Comparison of ENCODE assay signal across 12 cellular contexts in genomic region chr22:25566812-25567211, GRCh38. TPM values are rescaled to one million over a fixed set of nuclear protein-coding genes. Genes with fewer than 3 reads are reported as not detected.
DNase-seq lines count a peak whose midpoint lies in the region; ATAC-seq and TF ChIP-seq lines count a peak whose summit lies in the region.
"Had no signal": no experiment of that assay in that cellular context is flagged by ENCODE, and none has a peak within 500 bp of the region (broad histone marks: within the 10 kb centered on the region; RNA-seq: fewer than 3 reads in every experiment).

No MANE protein-coding gene starts in this region.

- peaks cover 6% of the 10 kb centered on the region for H3K4me1 ChIP-seq in ovary (ENCODE audit: insufficient read depth)
- H3K4me1 ChIP-seq in CD8-positive, alpha-beta memory T cell (ENCODE audit: insufficient read depth, low read length) = peaks cover 13% of the 10 kb centered on the region

- H3K36me3 ChIP-seq in ovary = no peaks in the 10 kb centered on the region
- H3K36me3 ChIP-seq in CD8-positive, alpha-beta memory T cell (ENCODE audit: insufficient read depth, low read length) = no peaks in the 10 kb centered on the region
- H3K36me3 ChIP-seq: heart right ventricle had no signal

- no peaks in the 10 kb centered on the region for H3K9me3 ChIP-seq in ovary
- no peaks in the 10 kb centered on the region for H3K9me3 ChIP-seq in CD8-positive, alpha-beta memory T cell (ENCODE audit: low read length)
- H3K9me3 ChIP-seq: heart right ventricle, testis had no signal

- DNase-seq in activated CD4-positive, alpha-beta T cell treated with anti-CD3 and anti-CD28 coated beads, Interleukin-2, amount 10 ng/mL, durations not matched to agents 7 days and 5 days = no peak
- DNase-seq in activated CD4-positive, alpha-beta T cell treated with anti-CD3 and anti-CD28 coated beads, Interleukin-2, amount 50 U/mL, for 48 hours = no peak
- DNase-seq in NAMALWA (ENCODE audit: low spot score) (peak; percentile 62), ovary (no peak)
- no peak for DNase-seq in stimulated activated naive B cell treated with anti-CD40 and anti-IgM and Interleukin-4, amounts not matched to agents 10 μg/mL and 1 μg/mL and 100 μg/mL, for 72 hours
- no peak for DNase-seq in CD8-positive, alpha-beta memory T cell
- DNase-seq: effector CD8-positive, alpha-beta T cell; heart right ventricle; NCI-H510A; testis had no signal

- intact Hi-C loops in ovary (cut with DNase I) = no loop called here

- 85 to 94% (median 90%) methylated on average over 1 of the region's 1 CpG for WGBS in ovary, 3 donors

- no peak overlapping the region for H3K4me3 ChIP-seq in ovary
- no peak overlapping the region for H3K4me3 ChIP-seq in CD8-positive, alpha-beta memory T cell (ENCODE audit: low read length)
- H3K4me3 ChIP-seq: testis had no signal

- peaks cover 26% of the 10 kb centered on the region for H3K36me3 Mint-ChIP-seq in activated CD4-positive, alpha-beta T cell treated with anti-CD3 and anti-CD28 coated beads, Interleukin-2, amount 10 ng/mL, durations not matched to agents 7 days and 5 days (ENCODE audit: low read depth)
- H3K36me3 Mint-ChIP-seq in brain = peaks cover 6% of the 10 kb centered on the region
- H3K36me3 Mint-ChIP-seq in stimulated activated naive B cell treated with anti-CD40 and anti-IgM and Interleukin-4, amounts not matched to agents 10 μg/mL and 1 μg/mL and 100 μg/mL, for 72 hours = peaks cover 13 to 26% of the 10 kb centered on the region in 2 donors
- peaks cover 0 to 6% (median 2%) of the 10 kb centered on the region in 3 donors for H3K36me3 Mint-ChIP-seq in CD8-positive, alpha-beta memory T cell

- no peaks in the 10 kb centered on the region for H3K27me3 ChIP-seq in ovary
- no peaks in the 10 kb centered on the region for H3K27me3 ChIP-seq in CD8-positive, alpha-beta memory T cell (ENCODE audit: insufficient read depth, low read length, poor library complexity, severe bottlenecking)
- H3K27me3 ChIP-seq: testis had no signal

- POLR2A ChIA-PET in activated CD4-positive, alpha-beta T cell treated with anti-CD3 and anti-CD28 coated beads, Interleukin-2, amount 10 ng/mL, durations not matched to agents 7 days and 5 days (lab: Charles Lee) = no interaction called here
- POLR2A ChIA-PET in CD8-positive, alpha-beta memory T cell (lab: Charles Lee) = no interaction called here

- peaks cover 72% of the 10 kb centered on the region for H3K4me1 Mint-ChIP-seq in activated CD4-positive, alpha-beta T cell treated with anti-CD3 and anti-CD28 coated beads, Interleukin-2, amount 10 ng/mL, durations not matched to agents 7 days and 5 days
- H3K4me1 Mint-ChIP-seq in brain = peaks cover 75% of the 10 kb centered on the region
- H3K4me1 Mint-ChIP-seq in stimulated activated naive B cell treated with anti-CD40 and anti-IgM and Interleukin-4, amounts not matched to agents 10 μg/mL and 1 μg/mL and 100 μg/mL, for 72 hours = peaks cover 28 to 68% of the 10 kb centered on the region in 2 donors
- H3K4me1 Mint-ChIP-seq in CD8-positive, alpha-beta memory T cell = peaks cover 19 to 29% (median 25%) of the 10 kb centered on the region in 3 donors

- peak overlapping the region; percentile 96 for H3K4me3 Mint-ChIP-seq in activated CD4-positive, alpha-beta T cell treated with anti-CD3 and anti-CD28 coated beads, Interleukin-2, amount 10 ng/mL, durations not matched to agents 7 days and 5 days
- H3K4me3 Mint-ChIP-seq in brain = peak overlapping the region; percentile 88 to 99 (median 96)
- peak overlapping the region; percentile 94 to 99 for H3K4me3 Mint-ChIP-seq in stimulated activated naive B cell treated with anti-CD40 and anti-IgM and Interleukin-4, amounts not matched to agents 10 μg/mL and 1 μg/mL and 100 μg/mL, for 72 hours
- H3K4me3 Mint-ChIP-seq in CD8-positive, alpha-beta memory T cell = peak overlapping the region in 2 of 7 donors; percentile 91 to 94

- TF ChIP-seq CTCF in brain (conservative IDR thresholded peaks at IDR 0.05) (no peak), ovary (IDR thresholded peaks at IDR 0.05) (no peak)

- peak overlapping the region; percentile 43 for H3K27ac Mint-ChIP-seq in activated CD4-positive, alpha-beta T cell treated with anti-CD3 and anti-CD28 coated beads, Interleukin-2, amount 10 ng/mL, durations not matched to agents 7 days and 5 days
- peak overlapping the region in 2 of 5 experiments; percentile 78 to 85 for H3K27ac Mint-ChIP-seq in brain
- peak overlapping the region; percentile 90 for H3K27ac Mint-ChIP-seq in stimulated activated naive B cell treated with anti-CD40 and anti-IgM and Interleukin-4, amounts not matched to agents 10 μg/mL and 1 μg/mL and 100 μg/mL, for 72 hours
- no peak overlapping the region for H3K27ac Mint-ChIP-seq in CD8-positive, alpha-beta memory T cell

- H3K27ac ChIP-seq in ovary = no peak overlapping the region
- H3K27ac ChIP-seq in CD8-positive, alpha-beta memory T cell (ENCODE audit: low read depth, low read length) = no peak overlapping the region
- H3K27ac ChIP-seq: testis had no signal

- no peak for TF ChIP-seq POLR2A in ovary (IDR thresholded peaks at IDR 0.05)

- peak; percentile 44 to 52 for ATAC-seq in stimulated activated naive B cell treated with anti-CD40 and anti-IgM and Interleukin-4, amounts not matched to agents 10 μg/mL and 1 μg/mL and 100 μg/mL, for 72 hours (replicated peaks)
- ATAC-seq in GM21515 (IDR thresholded peaks at IDR 0.05; ENCODE audit: unreplicated experiment) = no peak

- CTCF ChIA-PET in activated CD4-positive, alpha-beta T cell treated with anti-CD3 and anti-CD28 coated beads, Interleukin-2, amount 10 ng/mL, durations not matched to agents 7 days and 5 days (lab: Charles Lee) = interaction anchor here (3.0 kb wide), 1 partner anchor 12 kb away, joined by 10 read pairs; no protein-coding TSS in a partner anchor
- CTCF ChIA-PET in CD8-positive, alpha-beta memory T cell (lab: Charles Lee) = no interaction called here

- no peak for TF ChIP-seq EP300 in ovary (IDR thresholded peaks at IDR 0.05)

- peaks cover 3% of the 10 kb centered on the region for H3K27me3 Mint-ChIP-seq in activated CD4-positive, alpha-beta T cell treated with anti-CD3 and anti-CD28 coated beads, Interleukin-2, amount 10 ng/mL, durations not matched to agents 7 days and 5 days
- H3K27me3 Mint-ChIP-seq in brain = peaks cover 5% of the 10 kb centered on the region
- H3K27me3 Mint-ChIP-seq in stimulated activated naive B cell treated with anti-CD40 and anti-IgM and Interleukin-4, amounts not matched to agents 10 μg/mL and 1 μg/mL and 100 μg/mL, for 72 hours = no peaks in the 10 kb centered on the region
- peaks cover 9 to 23% of the 10 kb centered on the region in 2 donors for H3K27me3 Mint-ChIP-seq in CD8-positive, alpha-beta memory T cell

- peaks cover 1% of the 10 kb centered on the region for H3K9me3 Mint-ChIP-seq in activated CD4-positive, alpha-beta T cell treated with anti-CD3 and anti-CD28 coated beads, Interleukin-2, amount 10 ng/mL, durations not matched to agents 7 days and 5 days
- no peaks in the 10 kb centered on the region for H3K9me3 Mint-ChIP-seq in brain
- H3K9me3 Mint-ChIP-seq in stimulated activated naive B cell treated with anti-CD40 and anti-IgM and Interleukin-4, amounts not matched to agents 10 μg/mL and 1 μg/mL and 100 μg/mL, for 72 hours = no peaks in the 10 kb centered on the region
- H3K9me3 Mint-ChIP-seq in CD8-positive, alpha-beta memory T cell = no peaks in the 10 kb centered on the region

RNA-seq across cellular contexts. Expression of gene GRK3, which starts 2.3 kb away (rescaled TPM):
- total RNA-seq in activated CD4-positive, alpha-beta T cell treated with anti-CD3 and anti-CD28 coated beads, Interleukin-2, amount 10 ng/mL, durations not matched to agents 7 days and 5 days = 10 to 100 TPM; 23.4 to 24.2 TPM
- 2.5 TPM for polyA plus RNA-seq in brain (ENCODE audit: insufficient read depth, low read depth, low replicate concordance)
- total RNA-seq in ovary = 10 to 100 TPM in 4 of 7 donors, 1 to 10 TPM in 3; 3.6 to 14.8 (median 10.5) TPM
- polyA plus RNA-seq in ovary = 1 to 10 TPM; 1.0 to 9.4 TPM
- total RNA-seq in CD8-positive, alpha-beta memory T cell = 1 to 10 TPM; 8.3 to 9.4 TPM
- 0.26 TPM for polyA plus RNA-seq in CD8-positive, alpha-beta memory T cell

Comparison
In these comparisons a context has a peak if more than half of its experiments do, and no peak if none do; other contexts are left out.
1. H3K27ac Mint-ChIP-seq: peak in activated CD4-positive, alpha-beta T cell treated with anti-CD3 and anti-CD28 coated beads, Interleukin-2, amount 10 ng/mL, durations not matched to agents 7 days and 5 days (single experiment) and stimulated activated naive B cell treated with anti-CD40 and anti-IgM and Interleukin-4, amounts not matched to agents 10 μg/mL and 1 μg/mL and 100 μg/mL, for 72 hours (single experiment); none in CD8-positive, alpha-beta memory T cell (0 of 8).